In the genomic region with DNA sequence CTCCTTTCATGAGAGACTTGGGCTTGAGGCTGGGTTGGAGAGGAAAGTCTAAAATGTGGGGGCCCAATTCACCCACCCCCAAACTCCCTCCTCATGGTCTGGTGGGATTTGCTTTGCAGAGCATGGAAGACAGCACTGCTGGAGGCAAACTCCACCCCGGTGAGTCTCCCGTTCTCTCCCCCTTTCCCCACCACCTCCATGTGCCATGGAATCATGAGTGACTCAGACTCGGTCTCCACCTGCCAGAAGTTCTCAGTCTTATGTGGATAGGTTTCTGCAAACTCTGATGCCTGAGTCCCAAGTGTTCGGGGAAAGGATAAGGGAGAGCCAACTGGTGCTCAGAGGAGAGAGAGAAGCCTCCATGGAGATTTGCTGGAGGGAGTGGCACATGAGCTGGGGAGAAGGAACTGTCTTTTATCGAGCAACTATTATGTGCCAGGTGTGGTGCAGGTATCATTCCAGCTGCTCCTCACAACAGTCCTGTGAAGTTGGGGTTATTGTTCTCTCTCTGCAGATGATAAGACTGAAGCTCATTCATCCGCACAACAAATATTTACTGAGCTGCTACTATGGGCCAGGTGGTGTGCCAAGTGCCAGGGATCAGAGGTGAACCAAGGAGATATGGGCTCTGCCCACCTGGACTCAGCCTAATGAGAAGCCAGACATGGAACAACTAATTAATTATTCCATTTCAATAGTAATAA, we compare ENCODE assay signal across 25 cellular contexts. TPM values are rescaled to one million over a fixed set of nuclear protein-coding genes. Genes with fewer than 3 reads are reported as not detected.
A peak's percentile ranks its signal among the peaks of the same experiment; 100 is the strongest.
DNase-seq lines count a peak whose midpoint lies in the region; TF ChIP-seq lines count a peak whose summit lies in the region.
"Had no signal": no experiment of that assay in that cellular context is flagged by ENCODE, and none has a peak within 500 bp of the region (broad histone marks: within the 10 kb centered on the region; RNA-seq: fewer than 3 reads in every experiment).

No MANE protein-coding gene starts in this region.

- H2BK5ac ChIP-seq in mesenchymal stem cell (ENCODE audit: low read depth, low read length, poor library complexity, severe bottlenecking) = no peak overlapping the region

- no peak for TF ChIP-seq CTCF in dorsolateral prefrontal cortex (IDR thresholded peaks at IDR 0.05 in 54 of 56, conservative IDR thresholded peaks at IDR 0.05 in 2 of 56; ENCODE audit: low read depth in 1 of 56, partially characterized antibody in 56 of 56)

- H3K18ac ChIP-seq in mesenchymal stem cell (ENCODE audit: low read depth in 1 of 2, low read length in 2 of 2) = no peak overlapping the region

- H3K4me2 ChIP-seq in mesenchymal stem cell (ENCODE audit: low read length, poor library complexity, severe bottlenecking) = no peak overlapping the region
- H3K4me2 ChIP-seq: BLaER1 treated with 17β-estradiol and CSF1 and Interleukin-3, amounts not matched to agents 10 nM and 100 nM had no signal

- no peak overlapping the region for H2AK5ac ChIP-seq in mesenchymal stem cell (ENCODE audit: low read length, severe bottlenecking)

- no peak overlapping the region for H3K23ac ChIP-seq in mesenchymal stem cell (ENCODE audit: low read length in 2 of 2)

- H3K4me3 ChIP-seq in dorsolateral prefrontal cortex = peak overlapping the region in 16 of 59 donors; percentile 1 to 44 (median 24)
- no peak overlapping the region for H3K4me3 ChIP-seq in mesenchymal stem cell (ENCODE audit: insufficient read depth in 1 of 2, low read depth in 1 of 2, low read length in 2 of 2)
- H3K4me3 ChIP-seq: BLaER1 treated with 17β-estradiol and CSF1 and Interleukin-3, amounts not matched to agents 10 nM and 100 nM; pancreas; Peyer's patch; sigmoid colon; SJSA1; vagina had no signal

- H4K8ac ChIP-seq in mesenchymal stem cell (ENCODE audit: low read length) = no peak overlapping the region

- H3K27ac ChIP-seq in dorsolateral prefrontal cortex = peak overlapping the region; percentile 85 to 100 (median 96)
- H3K27ac ChIP-seq in mesenchymal stem cell (ENCODE audit: low read length, poor library complexity, severe bottlenecking) = no peak overlapping the region
- H3K27ac ChIP-seq: BLaER1 treated with 17β-estradiol and CSF1 and Interleukin-3, amounts not matched to agents 10 nM and 100 nM; HL-60; Peyer's patch; SJSA1; vagina had no signal

- H3K9me3 ChIP-seq in mesenchymal stem cell (ENCODE audit: control insufficient read depth, low read length) = no peaks in the 10 kb centered on the region
- H3K9me3 ChIP-seq: BLaER1 treated with 17β-estradiol and CSF1 and Interleukin-3, amounts not matched to agents 10 nM and 100 nM; pancreas; Peyer's patch; sigmoid colon; SJSA1; vagina had no signal

- H4K91ac ChIP-seq in mesenchymal stem cell (ENCODE audit: low read length) = no peak overlapping the region

- H3K14ac ChIP-seq in mesenchymal stem cell (ENCODE audit: low read length in 2 of 2) = no peak overlapping the region

- WGBS in mesenchymal stem cell = 94% methylated on average over 4 of the region's 6 CpGs

- DNase-seq in DMS53 (lab: John Stamatoyannopoulos, UW) (peak; percentile 76), NCI-H146 treated with DMSO at 0.1 percent for 48 hours (lab: John Stamatoyannopoulos, UW; ENCODE audit: unreplicated experiment) (peak; percentile 41), dorsolateral prefrontal cortex (no peak), myocyte (ENCODE audit: low read depth) (peak; percentile 23), globus pallidus (ENCODE audit: low spot score) (no peak), mesenchymal stem cell (no peak), DMS79 treated with DMSO at 0.1 percent for 48 hours (lab: John Stamatoyannopoulos, UW) (no peak)
- no peak for DNase-seq in activated CD4-positive, CD25-positive, alpha-beta regulatory T cell treated with anti-CD3 and anti-CD28 coated beads, Interleukin-2, amount 50 U/mL, for 72 hours
- DNase-seq: ACHN; activated CD4-positive, alpha-beta T cell treated with anti-CD3 and anti-CD28 coated beads, Interleukin-2, amount 10 ng/mL, durations not matched to agents 24 days and 14 days; activated CD8-positive, alpha-beta memory T cell treated with anti-CD3 and anti-CD28 coated beads, Interleukin-2, amount 10 ng/mL, durations not matched to agents 7 days and 5 days; effector memory CD8-positive, alpha-beta T cell; GOT3; naive thymus-derived CD4-positive, alpha-beta T cell; NCI-H187; NCI-H345; NK-92 treated with Interleukin-12 subunit alpha and Interleukin-12 subunit beta, amount 100 ng/mL, for 24 hours had no signal

- no peaks in the 10 kb centered on the region for H3K79me1 ChIP-seq in mesenchymal stem cell (replicated peaks; ENCODE audit: low read length, poor library complexity, severe bottlenecking)

- H2BK120ac ChIP-seq in mesenchymal stem cell (ENCODE audit: low read depth, low read length) = no peak overlapping the region

- no peaks in the 10 kb centered on the region for H3K36me3 ChIP-seq in mesenchymal stem cell (ENCODE audit: control insufficient read depth in 1 of 2, insufficient read depth in 2 of 2, low read depth in 1 of 2, low read length in 2 of 2)
- H3K36me3 ChIP-seq: BLaER1 treated with 17β-estradiol and CSF1 and Interleukin-3, amounts not matched to agents 10 nM and 100 nM; pancreas; Peyer's patch; sigmoid colon; SJSA1; vagina had no signal

- intact Hi-C loops in dorsolateral prefrontal cortex (cut with DNase I) = no loop called here

- no peak overlapping the region for H2BK12ac ChIP-seq in mesenchymal stem cell (ENCODE audit: low read length in 2 of 2)

- no peak overlapping the region for H3K4ac ChIP-seq in mesenchymal stem cell (ENCODE audit: low read depth in 1 of 2, low read length in 2 of 2)

- no peak overlapping the region for H3K9ac ChIP-seq in mesenchymal stem cell (ENCODE audit: low read length)
- H3K9ac ChIP-seq: BLaER1 treated with 17β-estradiol and CSF1 and Interleukin-3, amounts not matched to agents 10 nM and 100 nM had no signal

- H3K4me1 ChIP-seq in mesenchymal stem cell (ENCODE audit: control insufficient read depth, insufficient read depth, low read depth, low read length) = peaks cover 5% of the 10 kb centered on the region
- H3K4me1 ChIP-seq: pancreas, Peyer's patch, sigmoid colon, SJSA1 had no signal

- H2BK15ac ChIP-seq in mesenchymal stem cell (ENCODE audit: low read depth, poor library complexity, severe bottlenecking) = no peak overlapping the region

- H3K27me3 ChIP-seq in dorsolateral prefrontal cortex (no peaks in the 10 kb centered on the region), mesenchymal stem cell (ENCODE audit: control insufficient read depth in 1 of 2, insufficient read depth in 1 of 2, low read length in 2 of 2) (peaks cover 20 to 37% of the 10 kb centered on the region in 2 experiments)
- H3K27me3 ChIP-seq: BLaER1 treated with 17β-estradiol and CSF1 and Interleukin-3, amounts not matched to agents 10 nM and 100 nM; pancreas; Peyer's patch; sigmoid colon; SJSA1; vagina had no signal

- H2AFZ ChIP-seq in mesenchymal stem cell (ENCODE audit: low read depth, low read length) = no peak overlapping the region

RNA-seq across cellular contexts. Expression of a gene that starts 6.6 kb away (rescaled TPM):
- total RNA-seq in dorsolateral prefrontal cortex = 1,000 to 10,000 TPM in 25 of 120 experiments, 100 to 1,000 TPM in 95; 327 to 1,697 (median 734) TPM
- total RNA-seq in myocyte = 0.32 and 0.68 TPM in 2 replicates
- polyA plus RNA-seq in myocyte (2012) = 1.6 TPM
- 0.90 TPM for polyA plus RNA-seq in mesenchymal stem cell (2013, experiment 1 of 2)
- polyA plus RNA-seq in mesenchymal stem cell (2013, experiment 2 of 2) = 0.97 TPM
- total RNA-seq: SJSA1 had no signal
- polyA plus RNA-seq: keratinocyte had no signal

RNA-seq across cellular contexts. Expression of a gene that starts 55.1 kb away (rescaled TPM):
- total RNA-seq in dorsolateral prefrontal cortex = 100 to 1,000 TPM; 120 to 211 (median 149) TPM
- total RNA-seq in myocyte = 21.6 and 23.3 TPM in 2 replicates
- 28.9 TPM for polyA plus RNA-seq in myocyte (2012)
- 22.5 TPM for polyA plus RNA-seq in mesenchymal stem cell (2013, experiment 1 of 2)
- polyA plus RNA-seq in mesenchymal stem cell (2013, experiment 2 of 2) = 20.6 TPM

Comparison
In these comparisons a context has a peak if more than half of its experiments do, and no peak if none do; other contexts are left out.
1. DNase-seq: peak in DMS53 (single experiment), NCI-H146 treated with DMSO at 0.1 percent for 48 hours (single experiment) and myocyte (single experiment); none in dorsolateral prefrontal cortex (0 of 10), globus pallidus (single experiment), activated CD4-positive, CD25-positive, alpha-beta regulatory T cell treated with anti-CD3 and anti-CD28 coated beads, Interleukin-2, amount 50 U/mL, for 72 hours (single experiment), mesenchymal stem cell (single experiment) and DMS79 treated with DMSO at 0.1 percent for 48 hours (single experiment).
2. RNA of a gene that starts 6.6 kb away (total RNA-seq): 327 to 1,697 TPM in dorsolateral prefrontal cortex; 0.32 to 0.68 TPM in myocyte; every median in the first group is over 100 times any median in the second.